9 cellular contexts compared by ENCODE assay signal in the genomic region with DNA sequence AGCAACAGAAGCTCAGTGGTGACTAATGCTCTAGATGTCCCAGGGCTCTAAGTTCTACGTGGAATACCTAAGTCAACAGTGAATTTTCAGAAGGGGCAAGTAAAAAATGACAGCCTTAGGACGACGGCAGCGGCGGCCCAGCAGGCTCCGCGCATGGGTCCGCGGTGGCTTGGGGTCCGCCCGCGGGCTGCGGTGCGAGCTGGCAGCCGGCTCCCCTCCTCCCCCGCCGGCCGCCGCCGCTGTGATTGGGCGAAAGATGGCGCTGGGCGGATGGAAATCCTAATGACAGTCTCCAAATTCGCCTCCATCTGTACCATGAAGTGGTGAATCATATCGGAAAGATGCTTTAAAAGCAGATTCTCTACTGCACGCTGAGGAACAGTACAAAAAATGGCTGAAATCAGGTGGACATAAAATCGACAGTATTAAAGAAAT.
DNase-seq lines count a peak whose midpoint lies in the region; ATAC-seq lines count a peak whose summit lies in the region.
"Had no signal": no experiment of that assay in that cellular context is flagged by ENCODE, and none has a peak within 500 bp of the region (broad histone marks: within the 10 kb centered on the region; RNA-seq: fewer than 3 reads in every experiment).

No MANE protein-coding gene starts in this region.

- ATAC-seq in HG02642 (IDR thresholded peaks at IDR 0.05; ENCODE audit: poor library complexity, unreplicated experiment) = no peak

- peak overlapping the region; percentile 74 for H3K4me2 ChIP-seq in trophoblast cell (ENCODE audit: low read length)

- CTCF ChIA-PET in activated naive CD4-positive, alpha-beta T cell treated with anti-CD3 and anti-CD28 coated beads, Interleukin-2, amount 10 ng/mL, durations not matched to agents 7 days and 5 days (lab: Charles Lee) = no interaction called here

- peak overlapping the region; percentile 12 for H3K4me3 Mint-ChIP-seq in activated naive CD4-positive, alpha-beta T cell treated with anti-CD3 and anti-CD28 coated beads, Interleukin-2, amount 10 ng/mL, durations not matched to agents 7 days and 5 days

- peak overlapping the region; percentile 27 for H3K4ac ChIP-seq in trophoblast cell (ENCODE audit: low read depth, low read length)

- H2BK120ac ChIP-seq in trophoblast cell (ENCODE audit: insufficient read depth, low read length, poor library complexity) = no peak overlapping the region

- no peak overlapping the region for H3K4me3 ChIP-seq in trophoblast cell (ENCODE audit: low read depth, low read length)

- H3K27ac ChIP-seq in trophoblast cell (ENCODE audit: low read depth, low read length) = no peak overlapping the region
- H3K27ac ChIP-seq: C4-2B had no signal

- H3K18ac ChIP-seq in trophoblast cell (ENCODE audit: low read length) = no peak overlapping the region

- no peak overlapping the region for H4K91ac ChIP-seq in trophoblast cell (ENCODE audit: low read depth, low read length)

- H3K36me3 Mint-ChIP-seq in activated naive CD4-positive, alpha-beta T cell treated with anti-CD3 and anti-CD28 coated beads, Interleukin-2, amount 10 ng/mL, durations not matched to agents 7 days and 5 days = no peaks in the 10 kb centered on the region

- no CpG with 5 or more reads among the region's 27 CpGs for WGBS in trophoblast cell (ENCODE audit: extremely low coverage, insufficient coverage, insufficient read length)

- H3K79me1 ChIP-seq in trophoblast cell (ENCODE audit: low read length) = no peaks in the 10 kb centered on the region

- H3K79me2 ChIP-seq in trophoblast cell (ENCODE audit: control insufficient read depth, insufficient read depth, low read length, poor library complexity) = no peaks in the 10 kb centered on the region

- no peak overlapping the region for H2BK5ac ChIP-seq in trophoblast cell (ENCODE audit: low read depth, low read length, poor library complexity)

- H3K36me3 ChIP-seq in trophoblast cell (ENCODE audit: control insufficient read depth in 1 of 2, insufficient read depth in 2 of 2, low read length in 2 of 2) = no peaks in the 10 kb centered on the region

- peak; percentile 68 for DNase-seq in NCI-H345 (lab: John Stamatoyannopoulos, UW)
- no peak for DNase-seq in NCI-H345 treated with DMSO at 0.1 percent for 48 hours (lab: John Stamatoyannopoulos, UW; ENCODE audit: unreplicated experiment)
- DNase-seq in NCI-H69 (lab: John Stamatoyannopoulos, UW) = peak; percentile 70
- DNase-seq in activated naive CD4-positive, alpha-beta T cell treated with anti-CD3 and anti-CD28 coated beads, Interleukin-2, amount 10 ng/mL, durations not matched to agents 7 days and 5 days = no peak
- peak in 40 of 42 donors; percentile 44 to 88 (median 70) for DNase-seq in head of caudate nucleus
- peak; percentile 56 to 67 for DNase-seq in trophoblast cell
- no peak for DNase-seq in mesenteric fat pad (ENCODE audit: low spot score)

- intact Hi-C loops in head of caudate nucleus (cut with DNase I) = no loop called here

- H3K14ac ChIP-seq in trophoblast cell (ENCODE audit: low read length) = no peak overlapping the region

- H2AK5ac ChIP-seq in trophoblast cell (ENCODE audit: low read length) = no peak overlapping the region

- H3K27ac Mint-ChIP-seq in activated naive CD4-positive, alpha-beta T cell treated with anti-CD3 and anti-CD28 coated beads, Interleukin-2, amount 10 ng/mL, durations not matched to agents 7 days and 5 days = no peak overlapping the region

- H2AFZ ChIP-seq in trophoblast cell (ENCODE audit: insufficient read depth, low read length, poor library complexity) = peak overlapping the region; percentile 72

- peak overlapping the region; percentile 66 for H4K8ac ChIP-seq in trophoblast cell (ENCODE audit: low read depth, low read length)

- H4K12ac ChIP-seq in trophoblast cell (ENCODE audit: low read depth, low read length) = no peak overlapping the region

- peaks cover 9% of the 10 kb centered on the region for H3K4me1 Mint-ChIP-seq in activated naive CD4-positive, alpha-beta T cell treated with anti-CD3 and anti-CD28 coated beads, Interleukin-2, amount 10 ng/mL, durations not matched to agents 7 days and 5 days

- no peak overlapping the region for H3K9ac ChIP-seq in trophoblast cell (ENCODE audit: low read length)

- no peaks in the 10 kb centered on the region for H3K27me3 ChIP-seq in trophoblast cell (ENCODE audit: insufficient read depth, low read length)

- H3K27me3 Mint-ChIP-seq in activated naive CD4-positive, alpha-beta T cell treated with anti-CD3 and anti-CD28 coated beads, Interleukin-2, amount 10 ng/mL, durations not matched to agents 7 days and 5 days = peaks cover 77% of the 10 kb centered on the region

- no peaks in the 10 kb centered on the region for H3K9me3 ChIP-seq in trophoblast cell (ENCODE audit: insufficient read depth, low read depth, low read length)

- peak overlapping the region; percentile 63 for H2BK12ac ChIP-seq in trophoblast cell (ENCODE audit: low read length)

- H3K23ac ChIP-seq in trophoblast cell (ENCODE audit: low read length) = no peak overlapping the region

- peaks cover 0 to 2% of the 10 kb centered on the region in 2 experiments for H3K4me1 ChIP-seq in trophoblast cell (ENCODE audit: control insufficient read depth in 1 of 2, insufficient read depth in 2 of 2, low read length in 2 of 2)

- H3K9me3 Mint-ChIP-seq in activated naive CD4-positive, alpha-beta T cell treated with anti-CD3 and anti-CD28 coated beads, Interleukin-2, amount 10 ng/mL, durations not matched to agents 7 days and 5 days = no peaks in the 10 kb centered on the region

Comparison
In these comparisons a context has a peak if more than half of its experiments do, and no peak if none do; other contexts are left out.
1. DNase-seq: peak in NCI-H345 (single experiment), NCI-H69 (single experiment), head of caudate nucleus (40 of 42) and trophoblast cell (2 of 2); none in NCI-H345 treated with DMSO at 0.1 percent for 48 hours (single experiment), activated naive CD4-positive, alpha-beta T cell treated with anti-CD3 and anti-CD28 coated beads, Interleukin-2, amount 10 ng/mL, durations not matched to agents 7 days and 5 days (single experiment) and mesenteric fat pad (single experiment).